Comparison of ENCODE assay signal across 26 cellular contexts in genomic region chr5:79859588-79859987, GRCh38.
DNase-seq lines count a peak whose midpoint lies in the region; ATAC-seq and TF ChIP-seq lines count a peak whose summit lies in the region.
"Had no signal": no experiment of that assay in that cellular context is flagged by ENCODE, and none has a peak within 500 bp of the region (broad histone marks: within the 10 kb centered on the region; RNA-seq: fewer than 3 reads in every experiment).

No MANE protein-coding gene starts in this region.

- H3K4me1 Mint-ChIP-seq in activated T-cell treated with anti-CD3 and anti-CD28 coated beads, Interleukin-2, amount 50 U/mL, for 72 hours (ENCODE audit: low read depth) = no peaks in the 10 kb centered on the region
- H3K4me1 Mint-ChIP-seq: brain, neural crest cell had no signal

- peak overlapping the region; percentile 37 for H2AFZ ChIP-seq in osteoblast (ENCODE audit: low read length)

- H3K27ac ChIP-seq in right cardiac atrium (ENCODE audit: low read length) (no peak overlapping the region), osteoblast (ENCODE audit: low read depth, low read length) (no peak overlapping the region), suprapubic skin (no peak overlapping the region)
- H3K27ac ChIP-seq: A549, dorsolateral prefrontal cortex, thoracic aorta, vagina had no signal

- H3K9me3 Mint-ChIP-seq in activated T-cell treated with anti-CD3 and anti-CD28 coated beads, Interleukin-2, amount 50 U/mL, for 72 hours = no peaks in the 10 kb centered on the region
- H3K9me3 Mint-ChIP-seq: activated CD4-positive, alpha-beta T cell treated with anti-CD3 and anti-CD28 coated beads, Interleukin-2, amount 10 ng/mL, durations not matched to agents 24 days and 14 days; IgD-negative memory B cell; neural crest cell had no signal

- H3K27ac Mint-ChIP-seq in activated T-cell treated with anti-CD3 and anti-CD28 coated beads, Interleukin-2, amount 50 U/mL, for 72 hours = no peak overlapping the region
- H3K27ac Mint-ChIP-seq: activated CD4-positive, alpha-beta T cell treated with anti-CD3 and anti-CD28 coated beads, Interleukin-2, amount 10 ng/mL, durations not matched to agents 24 days and 14 days; brain; IgD-negative memory B cell had no signal

- DNase-seq in Right ventricle myocardium superior (no peak), right cardiac atrium (no peak), left cardiac atrium (no peak), osteoblast (ENCODE audit: insufficient read length, low spot score, missing footprints) (no peak), suprapubic skin (ENCODE audit: low spot score in 2 of 2) (no peak), NCI-H2196 (lab: John Stamatoyannopoulos, UW; ENCODE audit: unreplicated experiment) (no peak), NCI-H1105 (lab: John Stamatoyannopoulos, UW) (no peak)
- no peak for DNase-seq in activated T-cell treated with anti-CD3 and anti-CD28 coated beads, Interleukin-2, amount 50 U/mL, for 72 hours
- DNase-seq: activated CD4-positive, alpha-beta T cell treated with anti-CD3 and anti-CD28 coated beads, Interleukin-2, amount 10 ng/mL, durations not matched to agents 24 days and 14 days; activated naive CD4-positive, alpha-beta T cell treated with Interleukin-2 at 50 U/mL for 16 hours; BE2C; DMS53; dorsolateral prefrontal cortex; NCI-H2029; NCI-H446; NCI-H774; posterior cingulate gyrus; SHP77; stimulated activated naive CD4-positive, alpha-beta T cell treated with Interleukin-2 at 50 U/mL for 16 hours had no signal

- H3K4me2 ChIP-seq in osteoblast (ENCODE audit: insufficient read depth, low read length) = no peak overlapping the region
- H3K4me2 ChIP-seq: A549 had no signal

- no peaks in the 10 kb centered on the region for H4K20me1 ChIP-seq in osteoblast (ENCODE audit: insufficient read depth, low read length)

- no peak for TF ChIP-seq EP300 in suprapubic skin (IDR thresholded peaks at IDR 0.05)

- peak; percentile 83 for ATAC-seq in Right ventricle myocardium superior (ENCODE audit: poor library complexity)
- no peak for ATAC-seq in right cardiac atrium
- ATAC-seq in left cardiac atrium = peak; percentile 26 to 75
- ATAC-seq in activated T-cell treated with anti-CD3 and anti-CD28 coated beads, Interleukin-2, amount 50 U/mL, for 72 hours (replicated peaks in 1 of 2) = no peak
- ATAC-seq: A549 had no signal

- no peaks in the 10 kb centered on the region for H3K27me3 ChIP-seq in right cardiac atrium (ENCODE audit: control insufficient read depth, insufficient read depth)
- H3K27me3 ChIP-seq in osteoblast (ENCODE audit: insufficient read depth, low read length) = peaks cover 29% of the 10 kb centered on the region
- peaks cover 4% of the 10 kb centered on the region for H3K27me3 ChIP-seq in suprapubic skin
- H3K27me3 ChIP-seq: dorsolateral prefrontal cortex, vagina had no signal

- no peaks in the 10 kb centered on the region for H3K79me2 ChIP-seq in osteoblast (ENCODE audit: insufficient read depth, low read length)

- H3K36me3 ChIP-seq in osteoblast (ENCODE audit: insufficient read depth, low read length) (no peaks in the 10 kb centered on the region), suprapubic skin (no peaks in the 10 kb centered on the region)
- H3K36me3 ChIP-seq: BE2C, thoracic aorta, vagina had no signal

- H3K4me3 ChIP-seq in right cardiac atrium (ENCODE audit: low read length) (no peak overlapping the region), osteoblast (ENCODE audit: insufficient read depth, low read length) (no peak overlapping the region), suprapubic skin (no peak overlapping the region)
- H3K4me3 ChIP-seq: A549, dorsolateral prefrontal cortex, lung, thoracic aorta, vagina had no signal

- H3K4me1 ChIP-seq in right cardiac atrium (ENCODE audit: control insufficient read depth, insufficient read depth, low read length) (no peaks in the 10 kb centered on the region), osteoblast (ENCODE audit: insufficient read depth, low read length) (peaks cover 9% of the 10 kb centered on the region), suprapubic skin (no peaks in the 10 kb centered on the region)
- H3K4me1 ChIP-seq: A549, BE2C, vagina had no signal

- TF ChIP-seq CTCF in osteoblast (IDR thresholded peaks at IDR 0.05; ENCODE audit: extremely low read depth, low read depth, low read length) (no peak), suprapubic skin (IDR thresholded peaks at IDR 0.05) (no peak)

- intact Hi-C loops in Right ventricle myocardium superior (cut with DNase I) (loop anchor here (10.0 kb wide), 2 partner anchors 155 to 225 kb away; no protein-coding TSS in a partner anchor), right cardiac atrium (cut with DNase I) (loop anchor here (5.0 to 10.0 kb wide), 6 partner anchors 155 to 835 kb away; no protein-coding TSS in a partner anchor), left cardiac atrium (cut with DNase I) (loop anchor here in 1 of 2 donors (2.0 to 5.0 kb wide), 2 partner anchors 162 to 305 kb away; no protein-coding TSS in a partner anchor)

- TF ChIP-seq POLR2A in suprapubic skin (IDR thresholded peaks at IDR 0.05) = no peak

- H3K9me3 ChIP-seq in right cardiac atrium (ENCODE audit: control insufficient read depth, low read length) (no peaks in the 10 kb centered on the region), osteoblast (ENCODE audit: low read depth, low read length) (no peaks in the 10 kb centered on the region), suprapubic skin (no peaks in the 10 kb centered on the region)
- H3K9me3 ChIP-seq: A549, BE2C, thoracic aorta, vagina had no signal

- 36% methylated on average over 5 of the region's 5 CpGs for WGBS in right cardiac atrium
- 43% methylated on average over 5 of the region's 5 CpGs for WGBS in suprapubic skin

- H3K36me3 Mint-ChIP-seq in activated T-cell treated with anti-CD3 and anti-CD28 coated beads, Interleukin-2, amount 50 U/mL, for 72 hours (ENCODE audit: insufficient read depth in 2 of 2) = no peaks in the 10 kb centered on the region
- H3K36me3 Mint-ChIP-seq: brain, IgD-negative memory B cell had no signal

- H3K27me3 Mint-ChIP-seq in activated T-cell treated with anti-CD3 and anti-CD28 coated beads, Interleukin-2, amount 50 U/mL, for 72 hours (ENCODE audit: low read depth) = peaks cover 6% of the 10 kb centered on the region
- H3K27me3 Mint-ChIP-seq: brain, IgD-negative memory B cell had no signal

- H3K4me3 Mint-ChIP-seq in activated T-cell treated with anti-CD3 and anti-CD28 coated beads, Interleukin-2, amount 50 U/mL, for 72 hours = no peak overlapping the region
- H3K4me3 Mint-ChIP-seq: activated CD4-positive, alpha-beta T cell treated with anti-CD3 and anti-CD28 coated beads, Interleukin-2, amount 10 ng/mL, durations not matched to agents 24 days and 14 days; brain; IgD-negative memory B cell; neural crest cell had no signal

Comparison
In these comparisons a context has a peak if more than half of its experiments do, and no peak if none do; other contexts are left out.
1. ATAC-seq: peak in Right ventricle myocardium superior (single experiment) and left cardiac atrium (2 of 2); none in right cardiac atrium (0 of 2) and activated T-cell treated with anti-CD3 and anti-CD28 coated beads, Interleukin-2, amount 50 U/mL, for 72 hours (0 of 2).